ENCODE assay signal across 34 cellular contexts in the genomic region with DNA sequence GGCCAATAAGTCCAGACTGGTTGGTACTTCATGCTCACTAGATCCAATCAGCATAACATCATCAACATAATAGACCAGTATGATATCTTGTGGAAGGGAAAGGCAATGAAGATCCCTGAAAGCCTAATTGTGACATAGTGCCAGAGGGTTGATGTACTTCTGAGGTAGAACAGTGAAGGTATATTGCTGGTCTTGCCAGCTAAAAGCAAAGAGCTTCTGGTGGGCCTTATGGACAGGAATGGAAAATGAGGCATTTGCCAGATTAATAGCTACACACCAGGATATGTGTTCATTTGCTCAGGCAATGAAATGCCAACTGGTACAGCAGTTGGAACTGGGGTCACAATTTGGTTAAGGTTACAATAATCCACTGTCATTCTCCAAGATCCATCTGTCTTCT.
"Had no signal": no experiment of that assay in that cellular context is flagged by ENCODE, and none has a peak within 500 bp of the region (broad histone marks: within the 10 kb centered on the region; RNA-seq: fewer than 3 reads in every experiment).

No MANE protein-coding gene starts in this region.

- H3K36me3 ChIP-seq: MG63 had no signal

- H3K9me3 ChIP-seq: MG63 had no signal

- H3K4me3 ChIP-seq: MG63 had no signal

- DNase-seq: Karpas-422, Kasumi-1, MG63, MM.1S, MV-4-11, NCI-H1048, NCI-H1092, NCI-H1092 treated with DMSO at 0.1 percent for 48 hours, NCI-H1105, NCI-H1105 treated with DMSO at 0.1 percent for 48 hours, NCI-H1417, NCI-H1417 treated with DMSO at 0.1 percent for 48 hours, NCI-H1436, NCI-H1436 treated with DMSO at 0.1 percent for 48 hours, NCI-H146, NCI-H1694, NCI-H1694 treated with DMSO at 0.1 percent for 48 hours, NCI-H187, NCI-H187 treated with DMSO at 0.1 percent for 48 hours, NCI-H1930, NCI-H2029, NCI-H2029 treated with DMSO at 0.1 percent for 48 hours, NCI-H2081, NCI-H2081 treated with DMSO at 0.1 percent for 48 hours, NCI-H2107, NCI-H2171, NCI-H2171 treated with DMSO at 0.1 percent for 48 hours, NCI-H2227 treated with DMSO at 0.1 percent for 48 hours, NCI-H226, NCI-H345, NCI-H446, NCI-H446 treated with DMSO at 0.1 percent for 48 hours, NCI-H510A, NCI-H510A treated with DMSO at 0.1 percent for 48 hours had no signal
